Comparison of ENCODE assay signal across 8 cellular contexts in genomic region chr14:102085944-102086343, GRCh38. TPM values are rescaled to one million over a fixed set of nuclear protein-coding genes. Genes with fewer than 3 reads are reported as not detected.
DNase-seq lines count a peak whose midpoint lies in the region; ATAC-seq, FAIRE-seq and TF ChIP-seq lines count a peak whose summit lies in the region.
"Not testable (repeated sequence)": the region's sequence is repeated elsewhere in the genome, so short reads cannot be mapped to it uniquely, and the experiment has no call there.

No MANE protein-coding gene starts in this region.

- H3K27me3 Mint-ChIP-seq in T-helper 17 cell; stimulated activated naive CD8-positive, alpha-beta T cell treated with anti-CD3 and anti-CD28 coated beads, Interleukin-15, Interleukin-2, amounts not matched to agents 100 ng/mL and 50 ng/mL, for 24 hours: not testable (repeated sequence)
- peaks cover 18 to 43% (median 32%) of the 10 kb centered on the region in 3 donors for H3K27me3 Mint-ChIP-seq in immature natural killer cell (ENCODE audit: low read depth in 3 of 3)
- H3K27me3 Mint-ChIP-seq in nephron progenitor cell (ENCODE audit: low read depth, poor library complexity), result peaks cover 14% of the 10 kb centered on the region

- CTCF ChIA-PET in BJ (lab: Yijun Ruan, JAX), result interaction anchor here (1.5 to 2.3 kb wide), 2 partner anchors 11 to 124 kb away, joined by 4 to 6 read pairs; no protein-coding TSS in a partner anchor
- CTCF ChIA-PET in endothelial cell of umbilical vein (lab: Charles Lee), result not testable (repeated sequence)

- H2AFZ ChIP-seq in endothelial cell of umbilical vein (ENCODE audit: low read depth, low read length), result not testable (repeated sequence)

- intact Hi-C loops in endothelial cell of umbilical vein (cut with micrococcal nuclease), result loop anchor here (2.0 to 5.0 kb wide), 4 partner anchors 15 to 325 kb away; partner anchors contain the start of genes DYNC1H1 and PPP2R5C

- ATAC-seq in T-helper 17 cell, result not testable (repeated sequence)

- not testable (repeated sequence) for H4K20me1 ChIP-seq in endothelial cell of umbilical vein (replicated peaks; ENCODE audit: control insufficient read depth, extremely low read depth, insufficient read depth, low read length)

- H3K4me1 ChIP-seq in HUES48 (ENCODE audit: control insufficient read depth, insufficient read depth, low read length), result peaks cover 15% of the 10 kb centered on the region
- H3K4me1 ChIP-seq in endothelial cell of umbilical vein (ENCODE audit: control insufficient read depth, extremely low read depth, insufficient read depth, low read length), result peaks cover 40% of the 10 kb centered on the region

- H3K9me1 ChIP-seq in endothelial cell of umbilical vein (replicated peaks; ENCODE audit: control insufficient read depth, extremely low read depth, insufficient read depth, low read length), result not testable (repeated sequence)

- H3K27ac ChIP-seq in HUES48 (ENCODE audit: low read depth, low read length) (peak overlapping the region; percentile 94), angular gyrus (ENCODE audit: low read depth, low read length) (peak overlapping the region; percentile 99), endothelial cell of umbilical vein (ENCODE audit: insufficient read depth, low read depth, low read length) (peak overlapping the region; percentile 86)

- H3K36me3 ChIP-seq in BJ (ENCODE audit: control insufficient read depth, insufficient read depth, low read length), result not testable (repeated sequence)
- H3K36me3 ChIP-seq in HUES48 (ENCODE audit: control insufficient read depth, insufficient read depth, low read length) (peaks cover 52% of the 10 kb centered on the region), endothelial cell of umbilical vein (ENCODE audit: control insufficient read depth in 2 of 2, extremely low read depth in 1 of 2, insufficient read depth in 2 of 2, low read length in 2 of 2) (peaks cover 17 to 26% of the 10 kb centered on the region in 2 experiments)

- TF ChIP-seq CTCF in BJ (IDR thresholded peaks at IDR 0.05; ENCODE audit: insufficient read depth, low read depth, low read length); endothelial cell of umbilical vein (IDR thresholded peaks at IDR 0.05; ENCODE audit: extremely low read depth in 1 of 2, insufficient read depth in 1 of 2, low read depth in 1 of 2, low read length in 2 of 2); nephron progenitor cell (IDR thresholded peaks at IDR 0.05): not testable (repeated sequence)

- H3K9ac ChIP-seq in HUES48 (ENCODE audit: low read depth, low read length) (peak overlapping the region; percentile 93), endothelial cell of umbilical vein (replicated peaks; ENCODE audit: extremely low read depth, insufficient read depth, low read length) (peak overlapping the region; percentile 96)

- H3K4me1 Mint-ChIP-seq in T-helper 17 cell (peaks cover 62% of the 10 kb centered on the region), immature natural killer cell (peaks cover 69 to 81% of the 10 kb centered on the region in 2 donors), nephron progenitor cell (peaks cover 70% of the 10 kb centered on the region)
- H3K4me1 Mint-ChIP-seq in stimulated activated naive CD8-positive, alpha-beta T cell treated with anti-CD3 and anti-CD28 coated beads, Interleukin-15, Interleukin-2, amounts not matched to agents 100 ng/mL and 50 ng/mL, for 24 hours (ENCODE audit: low read depth), result peaks cover 77% of the 10 kb centered on the region

- H3K27ac Mint-ChIP-seq in T-helper 17 cell (peak overlapping the region; percentile 93), immature natural killer cell (peak overlapping the region; percentile 94 to 99 (median 98)), nephron progenitor cell (peak overlapping the region; percentile 97)
- H3K27ac Mint-ChIP-seq in stimulated activated naive CD8-positive, alpha-beta T cell treated with anti-CD3 and anti-CD28 coated beads, Interleukin-15, Interleukin-2, amounts not matched to agents 100 ng/mL and 50 ng/mL, for 24 hours, result peak overlapping the region; percentile 85

- H3K79me2 ChIP-seq in endothelial cell of umbilical vein (ENCODE audit: control insufficient read depth, insufficient read depth, low read length), result peaks cover 53% of the 10 kb centered on the region

- BruUV-seq in endothelial cell of umbilical vein (replicated peaks; lab: Mats Ljungman, UMichigan), result not testable (repeated sequence)

- H3K9me3 ChIP-seq in HUES48 (ENCODE audit: control insufficient read depth, insufficient read depth, low read length); T-helper 17 cell (ENCODE audit: control insufficient read depth, low read length, poor library complexity, severe bottlenecking); endothelial cell of umbilical vein (replicated peaks; ENCODE audit: control insufficient read depth, insufficient read depth, low read length): not testable (repeated sequence)

- FAIRE-seq in endothelial cell of umbilical vein (lab: Jason Lieb, UNC), result not testable (repeated sequence)

- H3K9me3 Mint-ChIP-seq in immature natural killer cell; nephron progenitor cell; stimulated activated naive CD8-positive, alpha-beta T cell treated with anti-CD3 and anti-CD28 coated beads, Interleukin-15, Interleukin-2, amounts not matched to agents 100 ng/mL and 50 ng/mL, for 24 hours: not testable (repeated sequence)

- dilution Hi-C loops in endothelial cell of umbilical vein (cut with MboI; ENCODE audit: extremely low pct_ligation_motif_present, low sequenced_read_pairs), result not testable (repeated sequence)

- H3K4me3 ChIP-seq in BJ (ENCODE audit: low read depth, low read length), result peak overlapping the region; percentile 83
- H3K4me3 ChIP-seq in HUES48 (ENCODE audit: low read depth, low read length), result peak overlapping the region; percentile 98
- peak overlapping the region; percentile 88 to 96 (median 96) for H3K4me3 ChIP-seq in endothelial cell of umbilical vein (replicated peaks in 1 of 3; ENCODE audit: insufficient read depth in 1 of 3, low read depth in 1 of 3, low read length in 3 of 3)

- not testable (repeated sequence) for DNase-seq in BJ (ENCODE audit: low read depth); T-helper 17 cell; endothelial cell of umbilical vein (ENCODE audit: low read depth, low spot score); immature natural killer cell; nephron progenitor cell

- peak overlapping the region; percentile 72 for H3K4me2 ChIP-seq in endothelial cell of umbilical vein (ENCODE audit: insufficient read depth, low read length)

- H3K36me3 Mint-ChIP-seq in T-helper 17 cell (ENCODE audit: low read depth) (peaks cover 15% of the 10 kb centered on the region), immature natural killer cell (peaks cover 24 to 50% (median 42%) of the 10 kb centered on the region in 3 donors), nephron progenitor cell (ENCODE audit: low read depth) (peaks cover 52% of the 10 kb centered on the region)
- peaks cover 55% of the 10 kb centered on the region for H3K36me3 Mint-ChIP-seq in stimulated activated naive CD8-positive, alpha-beta T cell treated with anti-CD3 and anti-CD28 coated beads, Interleukin-15, Interleukin-2, amounts not matched to agents 100 ng/mL and 50 ng/mL, for 24 hours (ENCODE audit: low read depth)

- not testable (repeated sequence) for H3K27me3 ChIP-seq in BJ (ENCODE audit: control insufficient read depth, insufficient read depth, low read length); HUES48 (ENCODE audit: control insufficient read depth, insufficient read depth, low read length); endothelial cell of umbilical vein (ENCODE audit: control insufficient read depth in 2 of 2, insufficient read depth in 2 of 2, low read length in 2 of 2)

- H3K4me3 Mint-ChIP-seq in T-helper 17 cell, result peak overlapping the region; percentile 94
- H3K4me3 Mint-ChIP-seq in immature natural killer cell, result peak overlapping the region; percentile 95 to 99 (median 96)
- peak overlapping the region; percentile 94 for H3K4me3 Mint-ChIP-seq in nephron progenitor cell
- H3K4me3 Mint-ChIP-seq in stimulated activated naive CD8-positive, alpha-beta T cell treated with anti-CD3 and anti-CD28 coated beads, Interleukin-15, Interleukin-2, amounts not matched to agents 100 ng/mL and 50 ng/mL, for 24 hours, result peak overlapping the region; percentile 90

- POLR2A ChIA-PET in BJ (lab: Charles Lee), result not testable (repeated sequence)
- POLR2A ChIA-PET in endothelial cell of umbilical vein (lab: Charles Lee), result interaction anchor here (0.6 kb wide), 1 partner anchor 12 kb away, joined by 6 read pairs; no protein-coding TSS in a partner anchor

- not testable (repeated sequence) for TF ChIP-seq POLR2A in endothelial cell of umbilical vein (IDR thresholded peaks at IDR 0.05; ENCODE audit: low read depth, low read length)

RNA-seq across cellular contexts. Expression of gene HSP90AA1, which starts 0.9 kb away (rescaled TPM):
- 222 and 440 TPM in 2 replicates for polyA plus RNA-seq in BJ (2011; rRNA removed)
- polyA minus RNA-seq in BJ (2011; rRNA and poly(A)+ RNA removed), result 161 and 204 TPM in 2 replicates
- total RNA-seq in T-helper 17 cell, result 100 to 1,000 TPM; 514 to 570 TPM
- total RNA-seq in endothelial cell of umbilical vein, result 504 and 540 TPM in 2 replicates
- polyA plus RNA-seq in endothelial cell of umbilical vein, result 140 and 266 TPM in 2 replicates
- 338 and 370 TPM in 2 replicates for polyA plus RNA-seq in endothelial cell of umbilical vein (2011; cell fraction: cytosol; rRNA removed)
- polyA plus RNA-seq in endothelial cell of umbilical vein (2011; cell fraction: nucleus; rRNA removed), result 186 and 288 TPM in 2 replicates
- 486 and 1,108 TPM in 2 replicates for polyA plus RNA-seq in endothelial cell of umbilical vein (2012)
- 318 and 373 TPM in 2 replicates for polyA minus RNA-seq in endothelial cell of umbilical vein
- polyA minus RNA-seq in endothelial cell of umbilical vein (2011; cell fraction: cytosol; rRNA and poly(A)+ RNA removed), result 710 TPM
- polyA minus RNA-seq in endothelial cell of umbilical vein (2011; cell fraction: nucleus; rRNA and poly(A)+ RNA removed), result 107 and 168 TPM in 2 replicates
- 100 to 1,000 TPM; 171 to 473 (median 370) TPM for polyA plus RNA-seq in immature natural killer cell

RNA-seq across cellular contexts. Expression of gene WDR20, which starts 53.8 kb away (rescaled TPM):
- 18.3 TPM in 2 replicates for polyA plus RNA-seq in BJ (2011; rRNA removed)
- polyA minus RNA-seq in BJ (2011; rRNA and poly(A)+ RNA removed), result 22.9 and 34.4 TPM in 2 replicates
- total RNA-seq in T-helper 17 cell, result 10 to 100 TPM; 45.1 to 50.7 TPM
- 22.4 and 23.6 TPM in 2 replicates for total RNA-seq in endothelial cell of umbilical vein
- polyA plus RNA-seq in endothelial cell of umbilical vein, result 11.9 and 12.2 TPM in 2 replicates
- polyA plus RNA-seq in endothelial cell of umbilical vein (2011; cell fraction: cytosol; rRNA removed), result 12.3 and 14.5 TPM in 2 replicates
- polyA plus RNA-seq in endothelial cell of umbilical vein (2011; cell fraction: nucleus; rRNA removed), result 24.8 and 25.0 TPM in 2 replicates
- polyA plus RNA-seq in endothelial cell of umbilical vein (2012), result 13.0 and 14.6 TPM in 2 replicates
- 28.9 and 29.8 TPM in 2 replicates for polyA minus RNA-seq in endothelial cell of umbilical vein
- polyA minus RNA-seq in endothelial cell of umbilical vein (2011; cell fraction: cytosol; rRNA and poly(A)+ RNA removed), result 12.9 TPM
- polyA minus RNA-seq in endothelial cell of umbilical vein (2011; cell fraction: nucleus; rRNA and poly(A)+ RNA removed), result 29.1 TPM in 2 replicates
- 10 to 100 TPM; 10.8 to 14.6 (median 14.0) TPM for polyA plus RNA-seq in immature natural killer cell
